11 cellular contexts compared by ENCODE assay signal in genomic region chr1:225461533-225462428, GRCh38. TPM values are rescaled to one million over a fixed set of nuclear protein-coding genes. Genes with fewer than 3 reads are reported as not detected.
DNase-seq lines count a peak whose midpoint lies in the region; ATAC-seq, FAIRE-seq and TF ChIP-seq lines count a peak whose summit lies in the region.
"Had no signal": no experiment of that assay in that cellular context is flagged by ENCODE, and none has a peak within 500 bp of the region (broad histone marks: within the 10 kb centered on the region; RNA-seq: fewer than 3 reads in every experiment).

No MANE protein-coding gene starts in this region.

- H3K4me2 ChIP-seq in SK-N-SH (peak overlapping the region; percentile 4; the same call in 1 of the 2 replicates), Karpas-422 (ENCODE audit: low read depth, low read length, poor library complexity, severe bottlenecking) (no peak overlapping the region)

- H3K9me2 ChIP-seq in SK-N-SH = no peaks in the 10 kb centered on the region
- no peaks in the 10 kb centered on the region for H3K9me2 ChIP-seq in Karpas-422 (replicated peaks; ENCODE audit: insufficient read depth, low read length)

- ATAC-seq in HG02610 (IDR thresholded peaks at IDR 0.05; ENCODE audit: unreplicated experiment) (no peak), HG03460 (IDR thresholded peaks at IDR 0.05; ENCODE audit: unreplicated experiment) (no peak)

- peaks cover 5% of the 10 kb centered on the region for H3F3A ChIP-seq in SK-N-SH (replicated peaks; ENCODE audit: insufficient read depth)

- H4K20me1 ChIP-seq in SK-N-SH (ENCODE audit: insufficient read depth) (no peaks in the 10 kb centered on the region), Karpas-422 (ENCODE audit: insufficient read depth, low read depth, low read length) (no peaks in the 10 kb centered on the region)

- no peaks in the 10 kb centered on the region for H3K27me3 ChIP-seq in CD8-positive, alpha-beta memory T cell (ENCODE audit: insufficient read depth, low read length, poor library complexity, severe bottlenecking)
- H3K27me3 ChIP-seq in SK-N-SH (ENCODE audit: insufficient read depth) (no peaks in the 10 kb centered on the region), muscle layer of colon (ENCODE audit: control insufficient read depth in 1 of 2, insufficient read depth in 2 of 2, low read length in 2 of 2) (no peaks in the 10 kb centered on the region), Karpas-422 (ENCODE audit: low read length) (no peaks in the 10 kb centered on the region)

- H3K4me3 ChIP-seq in CD8-positive, alpha-beta memory T cell (ENCODE audit: low read length) = no peak overlapping the region
- H3K4me3 ChIP-seq in SK-N-SH (ENCODE audit: low read depth in 2 of 2, low read length in 1 of 2) (no peak overlapping the region), muscle layer of colon (ENCODE audit: low read depth in 1 of 2, low read length in 2 of 2) (peak overlapping the region; percentile 18 to 74), Karpas-422 (ENCODE audit: low read length) (no peak overlapping the region)

- WGBS in SK-N-SH (ENCODE audit: low lambda C conversion rate) = 58% methylated on average over 15 of the region's 19 CpGs

- H3K9ac ChIP-seq in SK-N-SH (no peak overlapping the region), muscle layer of colon (ENCODE audit: low read length) (peak overlapping the region; percentile 91), Karpas-422 (ENCODE audit: low read length) (no peak overlapping the region)

- peak overlapping the region in 2 of 7 donors; percentile 48 to 73 for H3K4me3 Mint-ChIP-seq in CD8-positive, alpha-beta memory T cell

- H2AFZ ChIP-seq in SK-N-SH (ENCODE audit: low read depth) (no peak overlapping the region), Karpas-422 (ENCODE audit: low read length) (no peak overlapping the region)

- TF ChIP-seq CTCF in SK-N-SH (IDR thresholded peaks at IDR 0.05) = no peak

- DNase-seq in AG08395 (ENCODE audit: low spot score) (peak; percentile 50), SK-N-SH (peak; percentile 75), RCC 7860 (ENCODE audit: low spot score) (no peak), Karpas-422 (no peak)
- DNase-seq in CD8-positive, alpha-beta memory T cell = no peak
- DNase-seq: activated CD4-positive, alpha-beta T cell treated with anti-CD3 and anti-CD28 coated beads, Interleukin-2, amount 50 U/mL, for 48 hours; Calu3; naive B cell had no signal

- H3K27ac ChIP-seq in CD8-positive, alpha-beta memory T cell (ENCODE audit: low read depth, low read length) = no peak overlapping the region
- H3K27ac ChIP-seq in SK-N-SH (ENCODE audit: low read depth in 2 of 2, low read length in 1 of 2) (peak overlapping the region in 1 of 2 experiments; percentile 74; a peak in 2 of 4 replicates), muscle layer of colon (ENCODE audit: low read depth, low read length) (peak overlapping the region; percentile 96), Karpas-422 (ENCODE audit: low read length) (no peak overlapping the region)

- H3K79me2 ChIP-seq in SK-N-SH (ENCODE audit: insufficient read depth) = no peaks in the 10 kb centered on the region
- H3K79me2 ChIP-seq in Karpas-422 (ENCODE audit: low read length) = no peaks in the 10 kb centered on the region

- peaks cover 39% of the 10 kb centered on the region for H3K4me1 ChIP-seq in CD8-positive, alpha-beta memory T cell (ENCODE audit: insufficient read depth, low read length)
- peaks cover 13 to 35% of the 10 kb centered on the region in 2 experiments; a peak in 3 of 4 replicates for H3K4me1 ChIP-seq in SK-N-SH (ENCODE audit: control insufficient read depth in 1 of 2, insufficient read depth in 2 of 2, low read depth in 1 of 2, low read length in 1 of 2)
- peaks cover 69% of the 10 kb centered on the region for H3K4me1 ChIP-seq in muscle layer of colon (ENCODE audit: insufficient read depth, low read length)
- H3K4me1 ChIP-seq in Karpas-422 (ENCODE audit: low read length) = peaks cover 3% of the 10 kb centered on the region

- no peaks in the 10 kb centered on the region for H3K36me3 ChIP-seq in CD8-positive, alpha-beta memory T cell (ENCODE audit: insufficient read depth, low read length)
- H3K36me3 ChIP-seq in SK-N-SH (replicated peaks in 1 of 2; ENCODE audit: control insufficient read depth in 1 of 2, insufficient read depth in 2 of 2, low read length in 1 of 2) = no peaks in the 10 kb centered on the region
- no peaks in the 10 kb centered on the region for H3K36me3 ChIP-seq in muscle layer of colon (ENCODE audit: insufficient read depth, low read length)
- H3K36me3 ChIP-seq in Karpas-422 (ENCODE audit: insufficient read depth, low read length) = no peaks in the 10 kb centered on the region

- POLR2A ChIA-PET in CD8-positive, alpha-beta memory T cell (lab: Charles Lee) = interaction anchor here (1.1 to 1.7 kb wide), 3 partner anchors 11 to 33 kb away, joined by 4 to 10 read pairs (median 9); no protein-coding TSS in a partner anchor
- POLR2A ChIA-PET in SK-N-SH (lab: Yijun Ruan, JAX) = interaction anchor here (2.4 kb wide), 1 partner anchor 316 kb away, joined by 6 read pairs; the partner anchor contains the start of gene SRP9

- peak overlapping the region in 7 of 8 donors; percentile 33 to 95 (median 77) for H3K27ac Mint-ChIP-seq in CD8-positive, alpha-beta memory T cell

- no peak for FAIRE-seq in RCC 7860 (lab: Jason Lieb, UNC)

- H3K27me3 Mint-ChIP-seq in CD8-positive, alpha-beta memory T cell = peaks cover 0 to 3% of the 10 kb centered on the region in 2 donors

- no peaks in the 10 kb centered on the region for H3K9me3 Mint-ChIP-seq in CD8-positive, alpha-beta memory T cell
- H3K9me3 Mint-ChIP-seq: naive B cell had no signal

- CTCF ChIA-PET in CD8-positive, alpha-beta memory T cell (lab: Charles Lee) = interaction anchor here (0.9 to 1.8 kb wide), 6 partner anchors 13 to 525 kb away, joined by 3 to 9 read pairs (median 4); partner anchors contain the start of genes LBR and PYCR2
- CTCF ChIA-PET in SK-N-SH (lab: Yijun Ruan, JAX) = interaction anchor here (0.8 to 6.9 kb wide), 8 partner anchors 8 to 525 kb away, joined by 3 to 98 read pairs (median 4); partner anchors contain the start of gene SRP9

- peaks cover 50 to 70% (median 60%) of the 10 kb centered on the region in 3 donors for H3K4me1 Mint-ChIP-seq in CD8-positive, alpha-beta memory T cell

- no peak for TF ChIP-seq RAD21 in SK-N-SH (IDR thresholded peaks at IDR 0.05; ENCODE audit: low read length)

- no peaks in the 10 kb centered on the region for H3K9me3 ChIP-seq in CD8-positive, alpha-beta memory T cell (ENCODE audit: low read length)
- H3K9me3 ChIP-seq in SK-N-SH (no peaks in the 10 kb centered on the region), muscle layer of colon (ENCODE audit: low read length) (no peaks in the 10 kb centered on the region), Karpas-422 (ENCODE audit: low read length) (no peaks in the 10 kb centered on the region)

- H3K36me3 Mint-ChIP-seq in CD8-positive, alpha-beta memory T cell = no peaks in the 10 kb centered on the region
- H3K36me3 Mint-ChIP-seq: naive B cell had no signal

- no peak for TF ChIP-seq EP300 in SK-N-SH (IDR thresholded peaks at IDR 0.05; ENCODE audit: borderline replicate concordance in 1 of 2, low read depth in 1 of 2, low read length in 1 of 2)

TF ChIP-seq in SK-N-SH, 30 proteins besides CTCF, POLR2A, EP300 and RAD21:
- no peak for TF ChIP-seq MEF2A (IDR thresholded peaks at IDR 0.05; ENCODE audit: borderline replicate concordance, low read depth)
- TF ChIP-seq TCF12 (IDR thresholded peaks at IDR 0.05) = peak; percentile 15; the same call in 1 of the 2 replicates

RNA-seq across cellular contexts. Expression of gene LBR, which starts 33.9 kb away (rescaled TPM):
- 100 to 1,000 TPM; 125 to 132 TPM for total RNA-seq in CD8-positive, alpha-beta memory T cell
- 110 TPM for polyA plus RNA-seq in CD8-positive, alpha-beta memory T cell
- polyA plus RNA-seq in SK-N-SH (2012; rRNA removed) = 10.6 and 11.7 TPM in 2 replicates
- 10.0 and 10.7 TPM in 2 replicates for polyA plus RNA-seq in SK-N-SH (2012; cell fraction: cytosol; rRNA removed)
- polyA plus RNA-seq in SK-N-SH (2012; cell fraction: nucleus; rRNA removed) = 19.0 and 22.4 TPM in 2 replicates
- total RNA-seq in Karpas-422 (2014; rRNA removed; shearing (Covaris generic); ENCODE audit: low replicate concordance) = 66.0 and 157 TPM in 2 replicates

Comparison
In these comparisons a context has a peak if more than half of its experiments do, and no peak if none do; other contexts are left out.
1. DNase-seq: peak in AG08395 (single experiment) and SK-N-SH (single experiment); none in CD8-positive, alpha-beta memory T cell (0 of 5), RCC 7860 (single experiment) and Karpas-422 (single experiment).
2. H3K4me3 ChIP-seq: peak in muscle layer of colon (2 of 2); none in CD8-positive, alpha-beta memory T cell (single experiment), SK-N-SH (0 of 2) and Karpas-422 (single experiment).